18 cellular contexts compared by ENCODE assay signal in genomic region chr5:176183321-176184074, GRCh38. TPM values are rescaled to one million over a fixed set of nuclear protein-coding genes. Genes with fewer than 3 reads are reported as not detected.
DNase-seq lines count a peak whose midpoint lies in the region; ATAC-seq and TF ChIP-seq lines count a peak whose summit lies in the region.
"Had no signal": no experiment of that assay in that cellular context is flagged by ENCODE, and none has a peak within 500 bp of the region (broad histone marks: within the 10 kb centered on the region; RNA-seq: fewer than 3 reads in every experiment).

No MANE protein-coding gene starts in this region.

- H3K9me3 Mint-ChIP-seq in osteocyte (ENCODE audit: unreplicated experiment) = peaks cover 3% of the 10 kb centered on the region
- H3K9me3 Mint-ChIP-seq: dendritic cell treated with granulocyte-macrophage colony-stimulating factor and Interleukin-4, amounts not matched to agents 40 ng/mL and 50 ng/mL, for 4 days had no signal

- TF ChIP-seq CTCF in HEK293 (tag by site-specific recombination; IDR thresholded peaks at IDR 0.05) (no peak), osteocyte (IDR thresholded peaks at IDR 0.05) (no peak), transverse colon (IDR thresholded peaks at IDR 0.05) (no peak)

- CTCF ChIA-PET in HEK293 (lab: Yijun Ruan, JAX) = no interaction called here

- TF ChIP-seq EP300 in transverse colon (IDR thresholded peaks at IDR 0.05; ENCODE audit: low read depth) = no peak

- 78 to 85% methylated on average over 3 to 16 of the region's 16 CpGs for WGBS in transverse colon (ENCODE audit: low coverage in 1 of 2), 2 donors

- in situ Hi-C loops in transverse colon (cut with MboI; ENCODE audit: low pct_ligation_motif_present in 1 of 4, low pct_unique_long_range_greater_than_20kb in 1 of 4, low sequenced_read_pairs in 3 of 4) = no loop called here

- intact Hi-C loops in transverse colon (cut with DNase I; ENCODE audit: low total_unique reads) = no loop called here

- peaks cover 7% of the 10 kb centered on the region for H3K4me1 ChIP-seq in HEK293 (ENCODE audit: control insufficient read depth, insufficient read depth, low read length)
- no peaks in the 10 kb centered on the region for H3K4me1 ChIP-seq in transverse colon
- H3K4me1 ChIP-seq: left ventricle myocardium inferior, right lobe of liver, uterus had no signal

- H3K27ac ChIP-seq in HEK293 (ENCODE audit: extremely low read depth, low read depth, low read length) (no peak overlapping the region), transverse colon (no peak overlapping the region)
- H3K27ac ChIP-seq: left ventricle myocardium inferior, right lobe of liver, RWPE1, uterus had no signal

- no peaks in the 10 kb centered on the region for H3K9me3 ChIP-seq in HEK293 (ENCODE audit: control insufficient read depth, insufficient read depth, low read depth, low read length)
- H3K9me3 ChIP-seq in transverse colon = no peaks in the 10 kb centered on the region
- H3K9me3 ChIP-seq: right lobe of liver, uterus had no signal

- TF ChIP-seq POLR2A in transverse colon (IDR thresholded peaks at IDR 0.05) = no peak

- DNase-seq in NCI-H2029 (lab: John Stamatoyannopoulos, UW) (peak; percentile 94), NCI-H748 (lab: John Stamatoyannopoulos, UW; ENCODE audit: unreplicated experiment) (peak; percentile 98), osteocyte (ENCODE audit: extremely low spot score, unreplicated experiment) (peak; percentile 68), NOMO-1 (lab: John Stamatoyannopoulos, UW; ENCODE audit: unreplicated experiment in 2 of 2) (no peak), transverse colon (no peak)
- DNase-seq: activated CD4-positive, alpha-beta T cell treated with anti-CD3 and anti-CD28 coated beads, Interleukin-2, amount 50 U/mL, for 48 hours; C1 segment of cervical spinal cord; hypothalamus; IMR-90; left ventricle myocardium inferior; right lobe of liver; stimulated activated CD4-positive, alpha-beta T cell treated with anti-CD3 and anti-CD28 coated beads, Interleukin-4, amount 100 ng/mL, for 24 hours; uterus had no signal

- H3K4me3 Mint-ChIP-seq in osteocyte (ENCODE audit: unreplicated experiment) = no peak overlapping the region
- H3K4me3 Mint-ChIP-seq: dendritic cell treated with granulocyte-macrophage colony-stimulating factor and Interleukin-4, amounts not matched to agents 40 ng/mL and 50 ng/mL, for 4 days; stimulated activated memory B cell treated with anti-CD40 and anti-IgM and Interleukin-4, amounts not matched to agents 10 μg/mL and 1 μg/mL and 100 μg/mL, for 72 hours had no signal

- POLR2A ChIA-PET in HEK293 (lab: Yijun Ruan, JAX) = no interaction called here

- ATAC-seq in HG03196 (IDR thresholded peaks at IDR 0.05; ENCODE audit: unreplicated experiment) = no peak
- ATAC-seq: right lobe of liver; stimulated activated memory B cell treated with anti-CD40 and anti-IgM and Interleukin-4, amounts not matched to agents 10 μg/mL and 1 μg/mL and 100 μg/mL, for 72 hours had no signal

- H3K36me3 Mint-ChIP-seq in osteocyte (ENCODE audit: unreplicated experiment) = no peaks in the 10 kb centered on the region
- H3K36me3 Mint-ChIP-seq: stimulated activated memory B cell treated with anti-CD40 and anti-IgM and Interleukin-4, amounts not matched to agents 10 μg/mL and 1 μg/mL and 100 μg/mL, for 72 hours had no signal

- peaks cover 8% of the 10 kb centered on the region for H3K27me3 Mint-ChIP-seq in osteocyte (ENCODE audit: unreplicated experiment)

- H3K4me3 ChIP-seq in HEK293 (ENCODE audit: low read depth, low read length) (no peak overlapping the region), transverse colon (no peak overlapping the region)
- H3K4me3 ChIP-seq: left ventricle myocardium inferior, right lobe of liver, uterus had no signal

- H3K27me3 ChIP-seq in transverse colon = no peaks in the 10 kb centered on the region
- H3K27me3 ChIP-seq: right lobe of liver, uterus had no signal

- H3K36me3 ChIP-seq in HEK293 (ENCODE audit: control insufficient read depth in 2 of 2, insufficient read depth in 1 of 2, low read length in 2 of 2) (no peaks in the 10 kb centered on the region), transverse colon (no peaks in the 10 kb centered on the region)
- H3K36me3 ChIP-seq: left ventricle myocardium inferior, right lobe of liver, uterus had no signal

- H3K27ac Mint-ChIP-seq in osteocyte (ENCODE audit: unreplicated experiment) = no peak overlapping the region
- H3K27ac Mint-ChIP-seq: dendritic cell treated with granulocyte-macrophage colony-stimulating factor and Interleukin-4, amounts not matched to agents 40 ng/mL and 50 ng/mL, for 4 days; stimulated activated memory B cell treated with anti-CD40 and anti-IgM and Interleukin-4, amounts not matched to agents 10 μg/mL and 1 μg/mL and 100 μg/mL, for 72 hours had no signal

- no peaks in the 10 kb centered on the region for H3K4me1 Mint-ChIP-seq in osteocyte (ENCODE audit: unreplicated experiment)
- H3K4me1 Mint-ChIP-seq: stimulated activated memory B cell treated with anti-CD40 and anti-IgM and Interleukin-4, amounts not matched to agents 10 μg/mL and 1 μg/mL and 100 μg/mL, for 72 hours had no signal

TF ChIP-seq in HEK293, 187 proteins besides CTCF, POLR2A, EP300 and RAD21 (continues in another document):
- TF ChIP-seq KLF16 (tag by site-specific recombination; IDR thresholded peaks at IDR 0.05) (no peak), BCL11B (tag by site-specific recombination; IDR thresholded peaks at IDR 0.05; ENCODE audit: low read depth) (no peak), ZNF433 (tag by site-specific recombination; IDR thresholded peaks at IDR 0.05; ENCODE audit: low read depth) (no peak), ZFP69B (tag by site-specific recombination; IDR thresholded peaks at IDR 0.05) (no peak), ZNF791 (tag by site-specific recombination; IDR thresholded peaks at IDR 0.05) (no peak), HOXA7 (CRISPR knock-in tag; IDR thresholded peaks at IDR 0.05; ENCODE audit: borderline replicate concordance) (no peak), ZXDB (tag by site-specific recombination; IDR thresholded peaks at IDR 0.05) (no peak), ZNF174 (tag by site-specific recombination; IDR thresholded peaks at IDR 0.05) (no peak), PRDM4 (tag by site-specific recombination; IDR thresholded peaks at IDR 0.05) (peak; percentile 7; the same call in 1 of the 2 replicates), ZNF473 (tag by site-specific recombination; IDR thresholded peaks at IDR 0.05) (no peak), ZNF623 (tag by site-specific recombination; IDR thresholded peaks at IDR 0.05) (no peak), TCF7L2 (IDR thresholded peaks at IDR 0.05; ENCODE audit: borderline replicate concordance, low read depth, low read length) (no peak), SETDB1 (IDR thresholded peaks at IDR 0.05; ENCODE audit: insufficient read length, low read length) (no peak), ZBTB8A (tag by site-specific recombination; IDR thresholded peaks at IDR 0.05) (peak; percentile 33; the same call in 1 of the 2 replicates), ZNF223 (tag by site-specific recombination; IDR thresholded peaks at IDR 0.05) (no peak), TRIM28 (IDR thresholded peaks at IDR 0.05; ENCODE audit: borderline replicate concordance, low read length) (peak; percentile 82), PRDM6 (tag by site-specific recombination; IDR thresholded peaks at IDR 0.05) (peak; percentile 52; the same call in 1 of the 2 replicates), ZNF24 (tag by site-specific recombination; IDR thresholded peaks at IDR 0.05) (peak; percentile 54; the same call in 1 of the 2 replicates), ZNF501 (tag by site-specific recombination; IDR thresholded peaks at IDR 0.05) (peak; percentile 38; the same call in 1 of the 2 replicates), ZBTB48 (tag by site-specific recombination; IDR thresholded peaks at IDR 0.05) (peak; percentile 40; the same call in 1 of the 2 replicates), ZNF10 (tag by site-specific recombination; IDR thresholded peaks at IDR 0.05) (peak; percentile 98), SP7 (tag by site-specific recombination; IDR thresholded peaks at IDR 0.05) (peak; percentile 90), ZNF311 (tag by site-specific recombination; IDR thresholded peaks at IDR 0.05; ENCODE audit: borderline replicate concordance) (no peak)

RNA-seq across cellular contexts. Expression of gene SIMC1, which starts 54.7 kb away (rescaled TPM):
- total RNA-seq in osteocyte (19.7 and 22.4 TPM in 2 replicates), transverse colon (10 to 100 TPM; 15.0 to 21.2 (median 17.7) TPM)

Comparison
In these comparisons a context has a peak if more than half of its experiments do, and no peak if none do; other contexts are left out.
1. DNase-seq: peak in NCI-H2029 (single experiment), NCI-H748 (single experiment) and osteocyte (single experiment); none in NOMO-1 (0 of 2) and transverse colon (single experiment).